Comparison of ENCODE assay signal across 2 cellular contexts in genomic region chr3:72494076-72495000, GRCh38.
TF ChIP-seq lines count a peak whose summit lies in the region.

No MANE protein-coding gene starts in this region.

TF ChIP-seq in IMR-90, 13 proteins besides CTCF, POLR2A, EP300 and RAD21:
- TF ChIP-seq BHLHE40 (IDR thresholded peaks at IDR 0.05; ENCODE audit: low read depth, low read length) (no peak), MAFK (IDR thresholded peaks at IDR 0.05; ENCODE audit: low read depth, low read length) (no peak), RFX5 (IDR thresholded peaks at IDR 0.05; ENCODE audit: low read depth, low read length) (no peak), FOS (IDR thresholded peaks at IDR 0.05; ENCODE audit: low read depth, low read length) (no peak), CHD1 (IDR thresholded peaks at IDR 0.05; ENCODE audit: low read depth, low read length) (no peak), MXI1 (IDR thresholded peaks at IDR 0.05; ENCODE audit: borderline replicate concordance, low read depth, low read length) (no peak), MAZ (IDR thresholded peaks at IDR 0.05; ENCODE audit: borderline replicate concordance, low read depth, low read length) (no peak), NFE2L2 (IDR thresholded peaks at IDR 0.05; ENCODE audit: low read depth, low read length) (no peak), SMC3 (IDR thresholded peaks at IDR 0.05; ENCODE audit: low read depth, low read length) (no peak), RCOR1 (IDR thresholded peaks at IDR 0.05; ENCODE audit: insufficient replicate concordance, low read length) (no peak), CEBPB (IDR thresholded peaks at IDR 0.05; ENCODE audit: low read depth, low read length) (no peak)
- TF ChIP-seq, protein P1, sequence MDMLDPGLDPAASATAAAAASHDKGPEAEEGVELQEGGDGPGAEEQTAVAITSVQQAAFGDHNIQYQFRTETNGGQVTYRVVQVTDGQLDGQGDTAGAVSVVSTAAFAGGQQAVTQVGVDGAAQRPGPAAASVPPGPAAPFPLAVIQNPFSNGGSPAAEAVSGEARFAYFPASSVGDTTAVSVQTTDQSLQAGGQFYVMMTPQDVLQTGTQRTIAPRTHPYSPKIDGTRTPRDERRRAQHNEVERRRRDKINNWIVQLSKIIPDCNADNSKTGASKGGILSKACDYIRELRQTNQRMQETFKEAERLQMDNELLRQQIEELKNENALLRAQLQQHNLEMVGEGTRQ (IDR thresholded peaks at IDR 0.05; ENCODE audit: low read depth, low read length): no peak
- TF ChIP-seq, protein P2, sequence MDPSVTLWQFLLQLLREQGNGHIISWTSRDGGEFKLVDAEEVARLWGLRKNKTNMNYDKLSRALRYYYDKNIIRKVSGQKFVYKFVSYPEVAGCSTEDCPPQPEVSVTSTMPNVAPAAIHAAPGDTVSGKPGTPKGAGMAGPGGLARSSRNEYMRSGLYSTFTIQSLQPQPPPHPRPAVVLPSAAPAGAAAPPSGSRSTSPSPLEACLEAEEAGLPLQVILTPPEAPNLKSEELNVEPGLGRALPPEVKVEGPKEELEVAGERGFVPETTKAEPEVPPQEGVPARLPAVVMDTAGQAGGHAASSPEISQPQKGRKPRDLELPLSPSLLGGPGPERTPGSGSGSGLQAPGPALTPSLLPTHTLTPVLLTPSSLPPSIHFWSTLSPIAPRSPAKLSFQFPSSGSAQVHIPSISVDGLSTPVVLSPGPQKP (IDR thresholded peaks at IDR 0.05; ENCODE audit: borderline replicate concordance, low read depth, low read length): no peak

TF ChIP-seq in K562, 482 proteins besides CTCF, POLR2A, EP300 and RAD21:
- TF ChIP-seq NKRF (IDR thresholded peaks at IDR 0.05; ENCODE audit: borderline replicate concordance) (no peak), GATAD2A (IDR thresholded peaks at IDR 0.05) (no peak), PCBP2 (IDR thresholded peaks at IDR 0.05; ENCODE audit: low read depth, low read length, poor library complexity, severe bottlenecking) (no peak), HNRNPUL1 (IDR thresholded peaks at IDR 0.05; ENCODE audit: low read length) (no peak), YY1 (IDR thresholded peaks at IDR 0.05; ENCODE audit: borderline replicate concordance in 1 of 3, control insufficient read depth in 1 of 3, extremely low read depth in 1 of 3, insufficient read depth in 3 of 3, insufficient read length in 1 of 3, insufficient replicate concordance in 2 of 3, low read depth in 1 of 3, low read length in 2 of 3) (peak; percentile 16 to 66 (median 30)), SP2 (IDR thresholded peaks at IDR 0.05; ENCODE audit: extremely low read depth, low read depth, low read length, poor library complexity, severe bottlenecking) (no peak)
